Comparison of ENCODE assay signal across 8 cellular contexts in genomic region chr19:9323919-9324583, GRCh38. TPM values are rescaled to one million over a fixed set of nuclear protein-coding genes. Genes with fewer than 3 reads are reported as not detected.
DNase-seq lines count a peak whose midpoint lies in the region; FAIRE-seq and TF ChIP-seq lines count a peak whose summit lies in the region.

ZNF559 (plus strand) TSS chr19:9324179; CDS start chr19:9338550, 14,371 bp downstream.

- H3K4me2 ChIP-seq in neural progenitor cell, result peak within 1 kb of the TSS; percentile 74

- peaks cover 14% of the 10 kb centered on the region for H3F3A ChIP-seq in neural progenitor cell (ENCODE audit: low read depth)

- H3K4me3 ChIP-seq in H7 (ENCODE audit: insufficient read depth, low read depth, low read length) (peak within 1 kb of the TSS; percentile 52), fibroblast of villous mesenchyme (ENCODE audit: low read depth, low read length) (peak within 1 kb of the TSS; percentile 82), neural progenitor cell (peak within 1 kb of the TSS; percentile 68), stomach smooth muscle (ENCODE audit: low read length in 2 of 2) (peak within 1 kb of the TSS; percentile 89 to 91)

- DNase-seq in H7 (peak; percentile 15), M059J (ENCODE audit: low read depth) (peak; percentile 96), fibroblast of villous mesenchyme (ENCODE audit: low read depth) (peak; percentile 97), neural progenitor cell (ENCODE audit: low spot score) (peak; percentile 97)
- peak; percentile 99 for DNase-seq in activated effector memory CD4-positive, alpha-beta T cell treated with anti-CD3 and anti-CD28 coated beads, Interleukin-2, amount 50 U/mL, for 16 hours

- TF ChIP-seq CTCF in fibroblast of villous mesenchyme (IDR thresholded peaks at IDR 0.05; ENCODE audit: insufficient read depth, low read depth, low read length) (peak; percentile 42), neural progenitor cell (IDR thresholded peaks at IDR 0.05) (peak; percentile 52)

- H3K27ac Mint-ChIP-seq in neural progenitor cell, result peak within 1 kb of the TSS; percentile 88

- peaks cover 8% of the 10 kb centered on the region for H3K4me1 Mint-ChIP-seq in neural progenitor cell

- peak within 1 kb of the TSS; percentile 71 for H3K27ac ChIP-seq in neural progenitor cell
- H3K27ac ChIP-seq in stomach smooth muscle (ENCODE audit: low read length), result peak within 1 kb of the TSS; percentile 85

- peaks cover 33% of the 10 kb centered on the region for H3K36me3 Mint-ChIP-seq in neural progenitor cell

- H3K27me3 Mint-ChIP-seq in neural progenitor cell (ENCODE audit: insufficient read depth, low read depth), result peaks cover 12% of the 10 kb centered on the region

- peak within 1 kb of the TSS; percentile 92 for H3K4me3 Mint-ChIP-seq in neural progenitor cell

- H3K79me2 ChIP-seq in neural progenitor cell (ENCODE audit: low read depth), result peaks cover 47% of the 10 kb centered on the region

- no peaks in the 10 kb centered on the region for H4K20me1 ChIP-seq in neural progenitor cell (ENCODE audit: low read depth)

- H3K4me1 ChIP-seq in neural progenitor cell (no peaks in the 10 kb centered on the region), stomach smooth muscle (ENCODE audit: control insufficient read depth, insufficient read depth, low read length) (peaks cover 16% of the 10 kb centered on the region)

- peaks cover 17% of the 10 kb centered on the region for H3K9me3 ChIP-seq in neural progenitor cell (ENCODE audit: low read depth)
- H3K9me3 ChIP-seq in stomach smooth muscle (ENCODE audit: control insufficient read depth in 2 of 2, low read length in 2 of 2), result peaks cover 4 to 5% of the 10 kb centered on the region in 2 donors

- H3K36me3 ChIP-seq in H7 (replicated peaks; ENCODE audit: control insufficient read depth, insufficient read depth, low read length) (no peaks in the 10 kb centered on the region), neural progenitor cell (peaks cover 28% of the 10 kb centered on the region), stomach smooth muscle (ENCODE audit: control insufficient read depth in 2 of 2, insufficient read depth in 2 of 2, low read length in 2 of 2) (peaks cover 2 to 7% of the 10 kb centered on the region in 2 donors)

- H2AFZ ChIP-seq in neural progenitor cell (replicated peaks), result peak within 1 kb of the TSS; percentile 57

- TF ChIP-seq POLR2A in Raji (IDR thresholded peaks at IDR 0.05; ENCODE audit: insufficient read depth, low read depth, low read length), result 0 out of 2 replicates have a peak, but pooled peaks have one; percentile 27

- H3K27me3 ChIP-seq in H7 (ENCODE audit: control insufficient read depth, insufficient read depth, low read length), result no peaks in the 10 kb centered on the region
- H3K27me3 ChIP-seq in neural progenitor cell, result no peaks in the 10 kb centered on the region
- no peaks in the 10 kb centered on the region for H3K27me3 ChIP-seq in stomach smooth muscle (ENCODE audit: control insufficient read depth in 1 of 2, insufficient read depth in 2 of 2, low read length in 2 of 2)

- peaks cover 64% of the 10 kb centered on the region for H3K9me3 Mint-ChIP-seq in neural progenitor cell

- peak; percentile 96 for FAIRE-seq in G401.6 (lab: Jason Lieb, UNC)

- H3K9ac ChIP-seq in neural progenitor cell (peak within 1 kb of the TSS; percentile 56), stomach smooth muscle (ENCODE audit: low read length in 2 of 2) (peak within 1 kb of the TSS; percentile 65 to 87)

RNA-seq across cellular contexts. Expression of gene ZNF559, which starts in this region (rescaled TPM):
- total RNA-seq in H7 (2014; rRNA removed; shearing (Covaris generic)), result 6.1 and 15.1 TPM in 2 replicates
- 7.0 and 13.5 TPM in 2 replicates for total RNA-seq in M059J (2014; rRNA removed; shearing (Covaris generic))
- total RNA-seq in fibroblast of villous mesenchyme (11.6 and 16.0 TPM in 2 replicates), neural progenitor cell (ENCODE audit: low replicate concordance) (41.6 and 79.8 TPM in 2 replicates)

Comparison
In these comparisons a context has a peak if more than half of its experiments do, and no peak if none do; other contexts are left out.
1. Peak in every context shown above with its lines: DNase-seq, H3K4me3 ChIP-seq and H3K27ac ChIP-seq.
2. DNase-seq: peak in every context shown above with its lines; median percentile 99 in activated effector memory CD4-positive, alpha-beta T cell treated with anti-CD3 and anti-CD28 coated beads, Interleukin-2, amount 50 U/mL, for 16 hours; 97 in fibroblast of villous mesenchyme; 97 in neural progenitor cell; 96 in M059J; 15 in H7.